Comparison of ENCODE assay signal across 9 cellular contexts in the genomic region with DNA sequence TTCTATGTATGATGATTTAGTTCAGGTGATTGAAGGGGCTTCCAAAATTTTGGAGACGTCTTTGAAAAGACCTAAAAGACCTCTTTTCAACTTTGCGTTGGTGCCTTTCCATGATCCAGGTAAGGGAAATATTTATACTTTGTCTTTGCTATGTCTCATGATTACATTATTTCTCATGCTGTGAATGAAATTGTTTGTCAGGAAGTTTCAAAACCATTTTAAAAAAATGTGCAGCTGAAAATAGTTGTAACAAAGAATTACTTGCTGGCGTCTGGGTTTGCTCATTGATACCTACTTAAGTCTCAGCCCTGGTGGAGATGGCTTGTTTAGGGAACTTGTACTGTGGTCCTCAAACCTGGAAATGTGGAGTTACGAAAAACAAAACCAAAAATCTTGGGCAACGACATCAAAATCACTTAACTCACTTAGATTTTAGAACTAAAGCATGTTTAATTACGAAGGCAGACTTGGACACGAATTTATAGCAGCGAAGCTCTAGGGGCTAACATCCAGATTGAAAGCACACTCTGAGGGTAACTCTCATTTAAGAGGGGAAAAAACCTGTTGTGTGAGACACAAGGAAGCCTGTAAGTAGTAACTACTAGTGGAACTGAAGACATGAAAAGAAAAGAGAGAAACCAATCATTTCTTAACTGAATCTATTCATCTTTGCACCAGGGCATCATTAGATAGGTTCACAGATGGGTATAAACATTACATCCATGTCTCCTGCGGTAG. TPM values are rescaled to one million over a fixed set of nuclear protein-coding genes. Genes with fewer than 3 reads are reported as not detected.
DNase-seq lines count a peak whose midpoint lies in the region; ATAC-seq and TF ChIP-seq lines count a peak whose summit lies in the region.
"Had no signal": no experiment of that assay in that cellular context is flagged by ENCODE, and none has a peak within 500 bp of the region (broad histone marks: within the 10 kb centered on the region; RNA-seq: fewer than 3 reads in every experiment).

No MANE protein-coding gene starts in this region.

- DNase-seq in DMS 273 (lab: John Stamatoyannopoulos, UW; ENCODE audit: unreplicated experiment) (peak; percentile 40), DMS 273 treated with DMSO at 0.1 percent for 48 hours (lab: John Stamatoyannopoulos, UW) (no peak), WTC11 (ENCODE audit: low spot score) (no peak), LoVo (ENCODE audit: low spot score) (no peak), NCI-H2081 treated with DMSO at 0.1 percent for 48 hours (lab: John Stamatoyannopoulos, UW) (no peak)

- peaks cover 22% of the 10 kb centered on the region for H3K27me3 Mint-ChIP-seq in WTC11 (ENCODE audit: low read depth)

- H3K4me3 Mint-ChIP-seq in WTC11 = peak overlapping the region; percentile 89

- POLR2A ChIA-PET in WTC11 (lab: Charles Lee) = interaction anchor here (0.6 to 1.0 kb wide), 2 partner anchors 41 to 209 kb away, joined by 3 to 4 read pairs; no protein-coding TSS in a partner anchor

- H3K36me3 Mint-ChIP-seq in WTC11 = peaks cover 5% of the 10 kb centered on the region

- H3K27ac Mint-ChIP-seq in WTC11 = peak overlapping the region; percentile 19

- H3K9me3 Mint-ChIP-seq in WTC11 = peaks cover 5% of the 10 kb centered on the region

- H3K27ac ChIP-seq in skin epidermis = peak overlapping the region in 20 of 21 experiments; percentile 2 to 86 (median 68)
- H3K27ac ChIP-seq: 22Rv1 had no signal

- no peak for ATAC-seq in WTC11
- ATAC-seq in GM19455 (IDR thresholded peaks at IDR 0.05; ENCODE audit: unreplicated experiment) = no peak

- no peak for TF ChIP-seq CTCF in WTC11 (IDR thresholded peaks at IDR 0.05)

- peaks cover 31% of the 10 kb centered on the region for H3K4me1 Mint-ChIP-seq in WTC11

- peak overlapping the region; percentile 49 for H3K4me3 ChIP-seq in iPS-11a (ENCODE audit: low read depth, low read length)
- H3K4me3 ChIP-seq in skin epidermis = peak overlapping the region; percentile 24 to 53 (median 45)

- CTCF ChIA-PET in WTC11 (lab: Charles Lee) = interaction anchor here (1.4 to 3.7 kb wide), 4 partner anchors 14 to 640 kb away, joined by 4 to 66 read pairs (median 6); a partner anchor contains a TSS

TF ChIP-seq in WTC11, 78 proteins besides CTCF, POLR2A, EP300 and RAD21:
- TF ChIP-seq, protein P1, sequence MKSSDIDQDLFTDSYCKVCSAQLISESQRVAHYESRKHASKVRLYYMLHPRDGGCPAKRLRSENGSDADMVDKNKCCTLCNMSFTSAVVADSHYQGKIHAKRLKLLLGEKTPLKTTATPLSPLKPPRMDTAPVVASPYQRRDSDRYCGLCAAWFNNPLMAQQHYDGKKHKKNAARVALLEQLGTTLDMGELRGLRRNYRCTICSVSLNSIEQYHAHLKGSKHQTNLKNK (CRISPR knock-in tag; IDR thresholded peaks at IDR 0.05) = no peak
- TF ChIP-seq, protein P2, sequence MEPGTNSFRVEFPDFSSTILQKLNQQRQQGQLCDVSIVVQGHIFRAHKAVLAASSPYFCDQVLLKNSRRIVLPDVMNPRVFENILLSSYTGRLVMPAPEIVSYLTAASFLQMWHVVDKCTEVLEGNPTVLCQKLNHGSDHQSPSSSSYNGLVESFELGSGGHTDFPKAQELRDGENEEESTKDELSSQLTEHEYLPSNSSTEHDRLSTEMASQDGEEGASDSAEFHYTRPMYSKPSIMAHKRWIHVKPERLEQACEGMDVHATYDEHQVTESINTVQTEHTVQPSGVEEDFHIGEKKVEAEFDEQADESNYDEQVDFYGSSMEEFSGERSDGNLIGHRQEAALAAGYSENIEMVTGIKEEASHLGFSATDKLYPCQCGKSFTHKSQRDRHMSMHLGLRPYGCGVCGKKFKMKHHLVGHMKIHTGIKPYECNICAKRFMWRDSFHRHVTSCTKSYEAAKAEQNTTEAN (CRISPR knock-in tag; IDR thresholded peaks at IDR 0.05) = no peak
- TF ChIP-seq GRHL2 (CRISPR knock-in tag; IDR thresholded peaks at IDR 0.05; ENCODE audit: insufficient replicate concordance, severe bottlenecking) (no peak), ZNF138 (CRISPR knock-in tag; conservative IDR thresholded peaks at IDR 0.05) (no peak), MYBL2 (CRISPR knock-in tag; IDR thresholded peaks at IDR 0.05) (no peak), NFE2L1 (CRISPR knock-in tag; IDR thresholded peaks at IDR 0.05) (no peak), NR2C2 (CRISPR knock-in tag; IDR thresholded peaks at IDR 0.05) (no peak), FOXK1 (CRISPR knock-in tag; IDR thresholded peaks at IDR 0.05) (no peak), ETV6 (CRISPR knock-in tag; IDR thresholded peaks at IDR 0.05) (no peak)
- TF ChIP-seq, protein P3, sequence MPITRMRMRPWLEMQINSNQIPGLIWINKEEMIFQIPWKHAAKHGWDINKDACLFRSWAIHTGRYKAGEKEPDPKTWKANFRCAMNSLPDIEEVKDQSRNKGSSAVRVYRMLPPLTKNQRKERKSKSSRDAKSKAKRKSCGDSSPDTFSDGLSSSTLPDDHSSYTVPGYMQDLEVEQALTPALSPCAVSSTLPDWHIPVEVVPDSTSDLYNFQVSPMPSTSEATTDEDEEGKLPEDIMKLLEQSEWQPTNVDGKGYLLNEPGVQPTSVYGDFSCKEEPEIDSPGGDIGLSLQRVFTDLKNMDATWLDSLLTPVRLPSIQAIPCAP (CRISPR knock-in tag; IDR thresholded peaks at IDR 0.05) = no peak
- TF ChIP-seq, protein P4, sequence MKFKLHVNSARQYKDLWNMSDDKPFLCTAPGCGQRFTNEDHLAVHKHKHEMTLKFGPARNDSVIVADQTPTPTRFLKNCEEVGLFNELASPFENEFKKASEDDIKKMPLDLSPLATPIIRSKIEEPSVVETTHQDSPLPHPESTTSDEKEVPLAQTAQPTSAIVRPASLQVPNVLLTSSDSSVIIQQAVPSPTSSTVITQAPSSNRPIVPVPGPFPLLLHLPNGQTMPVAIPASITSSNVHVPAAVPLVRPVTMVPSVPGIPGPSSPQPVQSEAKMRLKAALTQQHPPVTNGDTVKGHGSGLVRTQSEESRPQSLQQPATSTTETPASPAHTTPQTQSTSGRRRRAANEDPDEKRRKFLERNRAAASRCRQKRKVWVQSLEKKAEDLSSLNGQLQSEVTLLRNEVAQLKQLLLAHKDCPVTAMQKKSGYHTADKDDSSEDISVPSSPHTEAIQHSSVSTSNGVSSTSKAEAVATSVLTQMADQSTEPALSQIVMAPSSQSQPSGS (CRISPR knock-in tag; IDR thresholded peaks at IDR 0.05; ENCODE audit: borderline replicate concordance, low read depth) = no peak
- TF ChIP-seq, protein P5, sequence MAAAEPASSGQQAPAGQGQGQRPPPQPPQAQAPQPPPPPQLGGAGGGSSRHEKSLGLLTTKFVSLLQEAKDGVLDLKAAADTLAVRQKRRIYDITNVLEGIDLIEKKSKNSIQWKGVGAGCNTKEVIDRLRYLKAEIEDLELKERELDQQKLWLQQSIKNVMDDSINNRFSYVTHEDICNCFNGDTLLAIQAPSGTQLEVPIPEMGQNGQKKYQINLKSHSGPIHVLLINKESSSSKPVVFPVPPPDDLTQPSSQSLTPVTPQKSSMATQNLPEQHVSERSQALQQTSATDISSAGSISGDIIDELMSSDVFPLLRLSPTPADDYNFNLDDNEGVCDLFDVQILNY (CRISPR knock-in tag; IDR thresholded peaks at IDR 0.05) = no peak

RNA-seq across cellular contexts. Expression of a gene that starts 0.9 kb away (rescaled TPM):
- 5.6 to 10.6 TPM (median 10.5 TPM) in 3 replicates for total RNA-seq in WTC11 (2021)
